ENCODE assay signal across 23 cellular contexts in genomic region chr1:27666294-27666693, GRCh38. TPM values are rescaled to one million over a fixed set of nuclear protein-coding genes. Genes with fewer than 3 reads are reported as not detected.
"Had no signal": no experiment of that assay in that cellular context is flagged by ENCODE, and none has a peak within 500 bp of the region (broad histone marks: within the 10 kb centered on the region; RNA-seq: fewer than 3 reads in every experiment).

No MANE protein-coding gene starts in this region.

- H3K27ac ChIP-seq: KMS-11 had no signal

- DNase-seq: activated CD4-positive, alpha-beta memory T cell treated with anti-CD3 and anti-CD28 coated beads, Interleukin-2, amount 10 ng/mL, durations not matched to agents 7 days and 5 days; activated CD4-positive, alpha-beta T cell treated with anti-CD3 and anti-CD28 coated beads for 4 hours; activated gamma-delta T cell; activated naive CD4-positive, alpha-beta T cell treated with anti-CD3 and anti-CD28 coated beads, Interleukin-2, amount 10 ng/mL, durations not matched to agents 7 days and 5 days; activated naive CD8-positive, alpha-beta T cell treated with anti-CD3 and anti-CD28 coated beads for 36 hours; activated T-cell treated with anti-CD3 and anti-CD28 coated beads for 4 hours; activated T-cell treated with anti-CD3 and anti-CD28 coated beads, Interleukin-2, amount 50 U/mL, for 48 hours; cerebellar nuclear complex; MG63; NCI-H1105 treated with DMSO at 0.1 percent for 48 hours; NCI-H1436 treated with DMSO at 0.1 percent for 48 hours; NCI-H187; NCI-H2081 treated with DMSO at 0.1 percent for 48 hours; NCI-H446; NCI-H524; PC-3; SHP77 had no signal

- H3K36me3 ChIP-seq: MG63 had no signal

- H3K9me3 ChIP-seq: MG63 had no signal

- H3K9ac ChIP-seq: KMS-11 had no signal

- H3K27ac Mint-ChIP-seq: activated naive CD4-positive, alpha-beta T cell treated with anti-CD3 and anti-CD28 coated beads, Interleukin-2, amount 10 ng/mL, durations not matched to agents 7 days and 5 days; activated naive CD8-positive, alpha-beta T cell treated with anti-CD3 and anti-CD28 coated beads for 36 hours; activated T-helper 17 cell treated with anti-CD3 and anti-CD28 coated beads, Interleukin-2, amount 50 U/mL, for 72 hours; T-helper 1 cell treated with Interleukin-12 subunit alpha and Interleukin-12 subunit beta and Interleukin-4 antibody, amounts not matched to agents 30 μg/mL and 1 μg/mL, for 36 hours had no signal

- FAIRE-seq: RCC 7860 had no signal

- H3K27me3 ChIP-seq: MG63 had no signal

- H3K4me2 ChIP-seq: KMS-11 had no signal

- H3K4me3 Mint-ChIP-seq: activated CD4-positive, alpha-beta memory T cell treated with anti-CD3 and anti-CD28 coated beads, Interleukin-2, amount 10 ng/mL, durations not matched to agents 7 days and 5 days; activated naive CD4-positive, alpha-beta T cell treated with anti-CD3 and anti-CD28 coated beads, Interleukin-2, amount 10 ng/mL, durations not matched to agents 7 days and 5 days; activated naive CD8-positive, alpha-beta T cell treated with anti-CD3 and anti-CD28 coated beads for 36 hours; activated T-helper 17 cell treated with anti-CD3 and anti-CD28 coated beads, Interleukin-2, amount 50 U/mL, for 72 hours; T-helper 1 cell treated with Interleukin-12 subunit alpha and Interleukin-12 subunit beta and Interleukin-4 antibody, amounts not matched to agents 30 μg/mL and 1 μg/mL, for 36 hours had no signal

- H3K9me3 Mint-ChIP-seq: activated CD4-positive, alpha-beta memory T cell treated with anti-CD3 and anti-CD28 coated beads, Interleukin-2, amount 10 ng/mL, durations not matched to agents 7 days and 5 days; activated naive CD4-positive, alpha-beta T cell treated with anti-CD3 and anti-CD28 coated beads, Interleukin-2, amount 10 ng/mL, durations not matched to agents 7 days and 5 days; activated naive CD8-positive, alpha-beta T cell treated with anti-CD3 and anti-CD28 coated beads for 36 hours; activated T-helper 17 cell treated with anti-CD3 and anti-CD28 coated beads, Interleukin-2, amount 50 U/mL, for 72 hours; T-helper 1 cell treated with Interleukin-12 subunit alpha and Interleukin-12 subunit beta and Interleukin-4 antibody, amounts not matched to agents 30 μg/mL and 1 μg/mL, for 36 hours had no signal

- ATAC-seq: activated CD4-positive, CD25-positive, alpha-beta regulatory T cell treated with anti-CD3 and anti-CD28 coated beads, Interleukin-2, amount 50 U/mL, for 24 hours; activated T-helper 17 cell treated with anti-CD3 and anti-CD28 coated beads, Interleukin-2, amount 50 U/mL, for 72 hours; PC-3 had no signal

- H3K4me3 ChIP-seq: MG63 had no signal

- H3K27me3 Mint-ChIP-seq: activated CD4-positive, alpha-beta memory T cell treated with anti-CD3 and anti-CD28 coated beads, Interleukin-2, amount 10 ng/mL, durations not matched to agents 7 days and 5 days; activated naive CD4-positive, alpha-beta T cell treated with anti-CD3 and anti-CD28 coated beads, Interleukin-2, amount 10 ng/mL, durations not matched to agents 7 days and 5 days; activated naive CD8-positive, alpha-beta T cell treated with anti-CD3 and anti-CD28 coated beads for 36 hours; activated T-helper 17 cell treated with anti-CD3 and anti-CD28 coated beads, Interleukin-2, amount 50 U/mL, for 72 hours had no signal

RNA-seq across cellular contexts. Expression of gene FGR, which starts 31.3 kb away (rescaled TPM):
- total RNA-seq: activated CD4-positive, alpha-beta memory T cell treated with anti-CD3 and anti-CD28 coated beads, Interleukin-2, amount 10 ng/mL, durations not matched to agents 7 days and 5 days; PC-3; SK-MEL-5 had no signal
